8 cellular contexts compared by ENCODE assay signal in the genomic region with DNA sequence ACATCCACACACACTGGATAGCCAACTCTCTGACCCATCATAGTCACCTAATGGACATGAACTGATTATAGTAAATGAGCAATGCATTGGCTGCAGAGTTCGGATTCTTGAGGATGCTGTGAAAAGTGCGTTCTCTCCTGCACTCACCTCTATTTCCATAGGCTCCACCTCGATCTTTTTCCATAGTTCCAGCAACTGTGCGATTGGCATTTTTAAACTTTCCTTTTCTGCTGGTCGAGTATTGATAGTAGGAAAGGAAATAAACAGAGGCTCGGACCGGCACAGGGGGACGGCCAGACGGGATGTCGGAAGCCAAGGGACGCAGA.
A peak's percentile ranks its signal among the peaks of the same experiment; 100 is the strongest.
DNase-seq lines count a peak whose midpoint lies in the region; ATAC-seq lines count a peak whose summit lies in the region.

No MANE protein-coding gene starts in this region.

- no peak for ATAC-seq in activated CD8-positive, alpha-beta T cell treated with anti-CD3 and anti-CD28 coated beads, Interleukin-2, amount 10 ng/mL, durations not matched to agents 7 days and 5 days
- no peak for ATAC-seq in stimulated activated memory B cell treated with anti-CD40 and anti-IgM and Interleukin-4, amounts not matched to agents 10 μg/mL and 1 μg/mL and 100 μg/mL, for 72 hours
- ATAC-seq in HG03354 (IDR thresholded peaks at IDR 0.05; ENCODE audit: poor library complexity, severe bottlenecking, unreplicated experiment) = no peak

- H3K27me3 ChIP-seq in H7 (ENCODE audit: control insufficient read depth, insufficient read depth, low read length) (peaks cover 15% of the 10 kb centered on the region; the same call in 1 of the 2 replicates), iPS-20b (ENCODE audit: insufficient read depth, low read length) (peaks cover 26% of the 10 kb centered on the region)

- no peak overlapping the region for H3K27ac ChIP-seq in iPS-20b (ENCODE audit: low read length)

- no peak overlapping the region for H3K27ac Mint-ChIP-seq in activated CD8-positive, alpha-beta T cell treated with anti-CD3 and anti-CD28 coated beads, Interleukin-2, amount 10 ng/mL, durations not matched to agents 7 days and 5 days
- H3K27ac Mint-ChIP-seq in stimulated activated memory B cell treated with anti-CD40 and anti-IgM and Interleukin-4, amounts not matched to agents 10 μg/mL and 1 μg/mL and 100 μg/mL, for 72 hours = peak overlapping the region; percentile 40

- H3K27me3 Mint-ChIP-seq in activated CD8-positive, alpha-beta T cell treated with anti-CD3 and anti-CD28 coated beads, Interleukin-2, amount 10 ng/mL, durations not matched to agents 7 days and 5 days (ENCODE audit: low read depth) = peaks cover 29% of the 10 kb centered on the region
- H3K27me3 Mint-ChIP-seq in stimulated activated memory B cell treated with anti-CD40 and anti-IgM and Interleukin-4, amounts not matched to agents 10 μg/mL and 1 μg/mL and 100 μg/mL, for 72 hours = peaks cover 14% of the 10 kb centered on the region

- no peaks in the 10 kb centered on the region for H3K9me3 Mint-ChIP-seq in activated CD8-positive, alpha-beta T cell treated with anti-CD3 and anti-CD28 coated beads, Interleukin-2, amount 10 ng/mL, durations not matched to agents 7 days and 5 days (ENCODE audit: insufficient read depth)
- no peaks in the 10 kb centered on the region for H3K9me3 Mint-ChIP-seq in stimulated activated memory B cell treated with anti-CD40 and anti-IgM and Interleukin-4, amounts not matched to agents 10 μg/mL and 1 μg/mL and 100 μg/mL, for 72 hours

- H3K4me3 ChIP-seq in H7 (ENCODE audit: insufficient read depth, low read depth, low read length) (peak overlapping the region; percentile 59), iPS-20b (ENCODE audit: low read length) (peak overlapping the region; percentile 82)

- peak overlapping the region; percentile 68 for H3K4me3 Mint-ChIP-seq in activated CD8-positive, alpha-beta T cell treated with anti-CD3 and anti-CD28 coated beads, Interleukin-2, amount 10 ng/mL, durations not matched to agents 7 days and 5 days
- H3K4me3 Mint-ChIP-seq in stimulated activated memory B cell treated with anti-CD40 and anti-IgM and Interleukin-4, amounts not matched to agents 10 μg/mL and 1 μg/mL and 100 μg/mL, for 72 hours = peak overlapping the region; percentile 82

- no peaks in the 10 kb centered on the region for H3K36me3 Mint-ChIP-seq in activated CD8-positive, alpha-beta T cell treated with anti-CD3 and anti-CD28 coated beads, Interleukin-2, amount 10 ng/mL, durations not matched to agents 7 days and 5 days (ENCODE audit: low read depth)
- H3K36me3 Mint-ChIP-seq in stimulated activated memory B cell treated with anti-CD40 and anti-IgM and Interleukin-4, amounts not matched to agents 10 μg/mL and 1 μg/mL and 100 μg/mL, for 72 hours = peaks cover 5% of the 10 kb centered on the region

- H3K4me1 ChIP-seq in iPS-20b (ENCODE audit: insufficient read depth, low read length) = no peaks in the 10 kb centered on the region; the same call in 1 of the 2 replicates

- CTCF ChIA-PET in activated CD8-positive, alpha-beta T cell treated with anti-CD3 and anti-CD28 coated beads, Interleukin-2, amount 10 ng/mL, durations not matched to agents 7 days and 5 days (lab: Charles Lee) = no interaction called here

- no peak for DNase-seq in H7
- DNase-seq in activated CD8-positive, alpha-beta T cell treated with anti-CD3 and anti-CD28 coated beads, Interleukin-2, amount 10 ng/mL, durations not matched to agents 7 days and 5 days = no peak
- no peak for DNase-seq in AG20443 (ENCODE audit: low spot score)
- no peak for DNase-seq in activated CD4-positive, CD25-positive, alpha-beta regulatory T cell treated with anti-CD3 and anti-CD28 coated beads, Interleukin-2, amount 50 U/mL, for 72 hours
- DNase-seq in stimulated activated CD4-positive, alpha-beta T cell treated with anti-CD3 and anti-CD28 coated beads, Interleukin-12 subunit alpha, Interleukin-12 subunit beta, amount 100 ng/mL, for 4 hours = no peak

- peak overlapping the region; percentile 73; the same call in 1 of the 2 replicates for H3K9ac ChIP-seq in iPS-20b (ENCODE audit: low read depth, low read length)

- no peaks in the 10 kb centered on the region for H3K9me3 ChIP-seq in iPS-20b (ENCODE audit: insufficient read depth, low read depth, low read length)

- POLR2A ChIA-PET in activated CD8-positive, alpha-beta T cell treated with anti-CD3 and anti-CD28 coated beads, Interleukin-2, amount 10 ng/mL, durations not matched to agents 7 days and 5 days (lab: Charles Lee) = no interaction called here

- peaks cover 4% of the 10 kb centered on the region for H3K4me1 Mint-ChIP-seq in activated CD8-positive, alpha-beta T cell treated with anti-CD3 and anti-CD28 coated beads, Interleukin-2, amount 10 ng/mL, durations not matched to agents 7 days and 5 days (ENCODE audit: low read depth)
- H3K4me1 Mint-ChIP-seq in stimulated activated memory B cell treated with anti-CD40 and anti-IgM and Interleukin-4, amounts not matched to agents 10 μg/mL and 1 μg/mL and 100 μg/mL, for 72 hours = peaks cover 14% of the 10 kb centered on the region

- H3K36me3 ChIP-seq in H7 (replicated peaks; ENCODE audit: control insufficient read depth, insufficient read depth, low read length) (no peaks in the 10 kb centered on the region), iPS-20b (ENCODE audit: insufficient read depth, low read depth, low read length) (no peaks in the 10 kb centered on the region)
